27 cellular contexts compared by ENCODE assay signal in genomic region chr13:49653478-49653877, GRCh38. TPM values are rescaled to one million over a fixed set of nuclear protein-coding genes. Genes with fewer than 3 reads are reported as not detected.
"Had no signal": no experiment of that assay in that cellular context is flagged by ENCODE, and none has a peak within 500 bp of the region (broad histone marks: within the 10 kb centered on the region; RNA-seq: fewer than 3 reads in every experiment).

No MANE protein-coding gene starts in this region.

- H3K4me1 ChIP-seq: ascending aorta, Peyer's patch had no signal

- H3K27me3 ChIP-seq: ascending aorta, cardiac muscle cell, Peyer's patch, SJSA1 had no signal

- H3K4me2 ChIP-seq: SK-N-SH had no signal

- H3K36me3 ChIP-seq: ascending aorta, cardiac muscle cell, Peyer's patch, SJSA1 had no signal

- DNase-seq: activated CD4-positive, alpha-beta T cell treated with anti-CD3 and anti-CD28 coated beads for 36 hours; activated CD4-positive, alpha-beta T cell treated with anti-CD3 and anti-CD28 coated beads, Interleukin-2, amount 10 ng/mL, durations not matched to agents 7 days and 5 days; activated CD4-positive, alpha-beta T cell treated with anti-CD3 and anti-CD28 coated beads, Interleukin-2, amount 50 U/mL, for 48 hours; activated CD8-positive, alpha-beta T cell treated with anti-CD3 and anti-CD28 coated beads, Interleukin-2, amount 10 ng/mL, durations not matched to agents 7 days and 5 days; activated gamma-delta T cell; activated naive CD4-positive, alpha-beta T cell treated with Interleukin-2 at 50 U/mL for 16 hours; activated naive CD8-positive, alpha-beta T cell treated with anti-CD3 and anti-CD28 coated beads, Interleukin-2, amount 10 ng/mL, durations not matched to agents 7 days and 5 days; activated T-cell treated with anti-CD3 and anti-CD28 coated beads, Interleukin-2, amount 50 U/mL, for 24 hours; MM.1S; NCI-H187; NCI-H2029 treated with DMSO at 0.1 percent for 48 hours; NCI-H2107; NK-92 treated with Interleukin-12 subunit alpha and Interleukin-12 subunit beta, amount 100 ng/mL, for 24 hours; Peyer's patch; RPMI8226 had no signal

- H3K9me3 Mint-ChIP-seq: activated CD4-positive, alpha-beta T cell treated with anti-CD3 and anti-CD28 coated beads, Interleukin-2, amount 10 ng/mL, durations not matched to agents 7 days and 5 days; activated naive CD4-positive, alpha-beta T cell treated with anti-CD3 and anti-CD28 coated beads, Interleukin-2, amount 50 U/mL, for 24 hours; activated naive CD8-positive, alpha-beta T cell treated with anti-CD3 and anti-CD28 coated beads, Interleukin-2, amount 10 ng/mL, durations not matched to agents 7 days and 5 days; activated T-cell treated with anti-CD3 and anti-CD28 coated beads, Interleukin-2, amount 50 U/mL, for 24 hours; activated T-helper 2 cell treated with anti-CD3 and anti-CD28 coated beads, Interferon-gamma antibody, Interleukin-2, Interleukin-4, amounts not matched to agents 10 μg/mL and 5 μg/mL and 100 μg/mL, durations not matched to agents 14 hours and 24 hours and 36 hours; central memory CD8-positive, alpha-beta T cell; T-helper 1 cell treated with Interleukin-12 subunit alpha and Interleukin-12 subunit beta and Interleukin-4 antibody, amounts not matched to agents 30 μg/mL and 1 μg/mL, for 36 hours; T-helper 2 cell treated with Interferon-gamma antibody and Interleukin-4, amounts not matched to agents 5 μg/mL and 100 μg/mL, for 36 hours had no signal

- H3K27ac ChIP-seq: ascending aorta, cardiac muscle cell, Peyer's patch, SJSA1 had no signal

- H3K9me3 ChIP-seq: ascending aorta, Peyer's patch, SJSA1, SK-N-SH had no signal

- ATAC-seq: activated CD4-positive, CD25-positive, alpha-beta regulatory T cell treated with anti-CD3 and anti-CD28 coated beads, Interleukin-2, amount 50 U/mL, for 24 hours; activated CD8-positive, alpha-beta T cell treated with anti-CD3 and anti-CD28 coated beads, Interleukin-2, amount 10 ng/mL, durations not matched to agents 7 days and 5 days had no signal

- H3K4me1 Mint-ChIP-seq: activated CD4-positive, alpha-beta T cell treated with anti-CD3 and anti-CD28 coated beads for 36 hours; activated CD4-positive, alpha-beta T cell treated with anti-CD3 and anti-CD28 coated beads, Interleukin-2, amount 10 ng/mL, durations not matched to agents 7 days and 5 days; activated naive CD4-positive, alpha-beta T cell treated with anti-CD3 and anti-CD28 coated beads, Interleukin-2, amount 50 U/mL, for 24 hours; activated naive CD8-positive, alpha-beta T cell treated with anti-CD3 and anti-CD28 coated beads, Interleukin-2, amount 10 ng/mL, durations not matched to agents 7 days and 5 days; central memory CD8-positive, alpha-beta T cell had no signal

- FAIRE-seq: TTC549 had no signal

- H3K4me3 Mint-ChIP-seq: activated CD4-positive, alpha-beta T cell treated with anti-CD3 and anti-CD28 coated beads for 36 hours; activated CD4-positive, alpha-beta T cell treated with anti-CD3 and anti-CD28 coated beads, Interleukin-2, amount 10 ng/mL, durations not matched to agents 7 days and 5 days; activated CD8-positive, alpha-beta T cell treated with anti-CD3 and anti-CD28 coated beads, Interleukin-2, amount 10 ng/mL, durations not matched to agents 7 days and 5 days; activated naive CD4-positive, alpha-beta T cell treated with anti-CD3 and anti-CD28 coated beads, Interleukin-2, amount 50 U/mL, for 24 hours; activated naive CD8-positive, alpha-beta T cell treated with anti-CD3 and anti-CD28 coated beads, Interleukin-2, amount 10 ng/mL, durations not matched to agents 7 days and 5 days; activated T-cell treated with anti-CD3 and anti-CD28 coated beads, Interleukin-2, amount 50 U/mL, for 24 hours; central memory CD8-positive, alpha-beta T cell; T-helper 1 cell treated with Interleukin-12 subunit alpha and Interleukin-12 subunit beta and Interleukin-4 antibody, amounts not matched to agents 30 μg/mL and 1 μg/mL, for 36 hours; T-helper 2 cell treated with Interferon-gamma antibody and Interleukin-4, amounts not matched to agents 5 μg/mL and 100 μg/mL, for 36 hours had no signal

- H3K27me3 Mint-ChIP-seq: activated CD4-positive, alpha-beta T cell treated with anti-CD3 and anti-CD28 coated beads for 36 hours; activated CD4-positive, alpha-beta T cell treated with anti-CD3 and anti-CD28 coated beads, Interleukin-2, amount 10 ng/mL, durations not matched to agents 7 days and 5 days; activated naive CD4-positive, alpha-beta T cell treated with anti-CD3 and anti-CD28 coated beads, Interleukin-2, amount 50 U/mL, for 24 hours; activated naive CD8-positive, alpha-beta T cell treated with anti-CD3 and anti-CD28 coated beads, Interleukin-2, amount 10 ng/mL, durations not matched to agents 7 days and 5 days; activated T-cell treated with anti-CD3 and anti-CD28 coated beads, Interleukin-2, amount 50 U/mL, for 24 hours; central memory CD8-positive, alpha-beta T cell had no signal

- H3K9ac ChIP-seq: SK-N-SH had no signal

- H3K27ac Mint-ChIP-seq: activated CD4-positive, alpha-beta T cell treated with anti-CD3 and anti-CD28 coated beads for 36 hours; activated CD4-positive, alpha-beta T cell treated with anti-CD3 and anti-CD28 coated beads, Interleukin-2, amount 10 ng/mL, durations not matched to agents 7 days and 5 days; activated CD8-positive, alpha-beta T cell treated with anti-CD3 and anti-CD28 coated beads, Interleukin-2, amount 10 ng/mL, durations not matched to agents 7 days and 5 days; activated naive CD4-positive, alpha-beta T cell treated with anti-CD3 and anti-CD28 coated beads, Interleukin-2, amount 50 U/mL, for 24 hours; activated naive CD8-positive, alpha-beta T cell treated with anti-CD3 and anti-CD28 coated beads, Interleukin-2, amount 10 ng/mL, durations not matched to agents 7 days and 5 days; activated T-cell treated with anti-CD3 and anti-CD28 coated beads, Interleukin-2, amount 50 U/mL, for 24 hours; activated T-helper 2 cell treated with anti-CD3 and anti-CD28 coated beads, Interferon-gamma antibody, Interleukin-2, Interleukin-4, amounts not matched to agents 10 μg/mL and 5 μg/mL and 100 μg/mL, durations not matched to agents 14 hours and 24 hours and 36 hours; T-helper 1 cell treated with Interleukin-12 subunit alpha and Interleukin-12 subunit beta and Interleukin-4 antibody, amounts not matched to agents 30 μg/mL and 1 μg/mL, for 36 hours; T-helper 2 cell treated with Interferon-gamma antibody and Interleukin-4, amounts not matched to agents 5 μg/mL and 100 μg/mL, for 36 hours had no signal

- H3K4me3 ChIP-seq: ascending aorta, cardiac muscle cell, Peyer's patch, SJSA1 had no signal

RNA-seq across cellular contexts. Expression of gene ARL11, which starts 25.2 kb away (rescaled TPM):
- total RNA-seq: PC-3 had no signal
